In the genomic region with DNA sequence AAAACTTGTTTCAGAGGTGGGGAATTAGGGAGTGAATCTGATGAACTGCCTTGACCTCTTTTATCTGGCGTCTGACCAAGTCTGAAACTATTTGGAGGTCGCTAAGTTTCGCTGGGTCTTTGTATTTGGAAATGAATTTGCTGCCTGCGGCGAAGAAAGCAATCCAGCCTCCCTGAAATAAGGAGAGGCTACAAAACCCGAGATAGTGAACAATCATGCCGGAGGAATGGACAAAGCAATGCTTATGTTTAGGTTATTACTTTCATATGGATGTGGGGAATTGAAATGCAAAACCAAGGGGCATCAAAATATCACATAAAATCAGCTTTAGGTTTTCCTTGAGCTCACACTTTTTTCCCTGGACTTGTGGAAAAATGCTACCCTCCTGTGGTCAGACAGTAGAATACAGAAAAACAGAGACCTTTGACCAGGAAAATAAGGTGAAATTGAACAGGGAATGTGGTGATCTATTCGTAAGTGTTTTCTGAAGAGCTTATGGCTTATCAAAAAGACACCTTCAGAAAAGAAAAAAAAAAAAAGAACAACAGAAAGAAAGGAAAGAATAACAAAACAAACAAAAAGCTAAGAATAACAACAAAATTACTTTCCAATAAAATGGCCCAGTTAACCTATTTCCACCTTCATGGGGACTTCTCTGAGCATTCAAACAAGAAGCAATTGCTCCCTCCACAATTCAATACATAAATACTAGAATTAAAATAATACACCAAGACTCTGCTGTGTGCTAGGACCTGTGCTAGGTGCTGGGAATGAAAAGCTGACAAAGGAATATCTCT, we compare ENCODE assay signal across 8 cellular contexts.
DNase-seq lines count a peak whose midpoint lies in the region; ATAC-seq and TF ChIP-seq lines count a peak whose summit lies in the region.

No MANE protein-coding gene starts in this region.

- intact Hi-C loops in left ventricle myocardium superior (cut with micrococcal nuclease) (loop anchor here (5.0 to 10.0 kb wide), 2 partner anchors 126 to 354 kb away; no protein-coding TSS in a partner anchor), lower lobe of right lung (cut with DNase I) (no loop called here)

- DNase-seq in cardiac muscle cell (ENCODE audit: low read depth in 1 of 2, low spot score in 1 of 2) (peak; percentile 63 to 82), left ventricle myocardium superior (no peak), NCI-H2227 treated with DMSO at 0.1 percent for 48 hours (lab: John Stamatoyannopoulos, UW) (peak; percentile 43), lower lobe of right lung (no peak), substantia nigra (lab: John Stamatoyannopoulos, UW) (no peak)
- DNase-seq in activated T-cell treated with anti-CD3 and anti-CD28 coated beads, Interleukin-2, amount 50 U/mL, for 48 hours: no peak

- H3K4me3 Mint-ChIP-seq in brain: peak overlapping the region in 4 of 5 experiments; percentile 5 to 63 (median 43)

- H3K27ac Mint-ChIP-seq in brain: peak overlapping the region in 4 of 5 experiments; percentile 33 to 74 (median 50)

- H3K9me3 ChIP-seq in cardiac muscle cell (ENCODE audit: low read depth) (no peaks in the 10 kb centered on the region), lower lobe of right lung (no peaks in the 10 kb centered on the region)

- no peak for ATAC-seq in left ventricle myocardium superior
- peak in 1 of 2 donors; percentile 35 for ATAC-seq in lower lobe of right lung
- no peak for ATAC-seq in HG03175 (IDR thresholded peaks at IDR 0.05; ENCODE audit: unreplicated experiment)

- no peaks in the 10 kb centered on the region for H3K27me3 ChIP-seq in cardiac muscle cell
- no peaks in the 10 kb centered on the region for H3K27me3 ChIP-seq in lower lobe of right lung (ENCODE audit: low read depth)

- no peak overlapping the region for H3K27ac ChIP-seq in cardiac muscle cell
- no peak overlapping the region for H3K27ac ChIP-seq in lower lobe of right lung
- no peak overlapping the region for H3K27ac ChIP-seq in substantia nigra (ENCODE audit: low read depth, low read length, poor library complexity, severe bottlenecking)

- H3K9me3 Mint-ChIP-seq in brain: peaks cover 5 to 14% (median 6%) of the 10 kb centered on the region in 5 experiments

- H3K4me1 ChIP-seq in cardiac muscle cell (ENCODE audit: low read depth): peaks cover 5% of the 10 kb centered on the region
- no peaks in the 10 kb centered on the region for H3K4me1 ChIP-seq in lower lobe of right lung

- no peaks in the 10 kb centered on the region for H3K27me3 Mint-ChIP-seq in brain

- peaks cover 5% of the 10 kb centered on the region for H3K36me3 Mint-ChIP-seq in brain

- peaks cover 31% of the 10 kb centered on the region for H3K4me1 Mint-ChIP-seq in brain

- H3K4me3 ChIP-seq in cardiac muscle cell: no peak overlapping the region
- H3K4me3 ChIP-seq in lower lobe of right lung: no peak overlapping the region

- H3K36me3 ChIP-seq in cardiac muscle cell (no peaks in the 10 kb centered on the region), lower lobe of right lung (no peaks in the 10 kb centered on the region)

- TF ChIP-seq CTCF in cardiac muscle cell (IDR thresholded peaks at IDR 0.05; ENCODE audit: low read depth, low read length) (peak; percentile 67), brain (conservative IDR thresholded peaks at IDR 0.05) (peak; percentile 84 to 87), lower lobe of right lung (IDR thresholded peaks at IDR 0.05) (peak; percentile 55)

Comparison
In these comparisons a context has a peak if more than half of its experiments do, and no peak if none do; other contexts are left out.
1. DNase-seq: peak in cardiac muscle cell (2 of 2) and NCI-H2227 treated with DMSO at 0.1 percent for 48 hours (single experiment); none in left ventricle myocardium superior (single experiment), lower lobe of right lung (single experiment), activated T-cell treated with anti-CD3 and anti-CD28 coated beads, Interleukin-2, amount 50 U/mL, for 48 hours (0 of 2) and substantia nigra (0 of 49).
2. Peak in every context shown above with its lines, with median percentiles within 50 percentile points of each other: CTCF ChIP-seq.